ENCODE assay signal across 18 cellular contexts in the genomic region with DNA sequence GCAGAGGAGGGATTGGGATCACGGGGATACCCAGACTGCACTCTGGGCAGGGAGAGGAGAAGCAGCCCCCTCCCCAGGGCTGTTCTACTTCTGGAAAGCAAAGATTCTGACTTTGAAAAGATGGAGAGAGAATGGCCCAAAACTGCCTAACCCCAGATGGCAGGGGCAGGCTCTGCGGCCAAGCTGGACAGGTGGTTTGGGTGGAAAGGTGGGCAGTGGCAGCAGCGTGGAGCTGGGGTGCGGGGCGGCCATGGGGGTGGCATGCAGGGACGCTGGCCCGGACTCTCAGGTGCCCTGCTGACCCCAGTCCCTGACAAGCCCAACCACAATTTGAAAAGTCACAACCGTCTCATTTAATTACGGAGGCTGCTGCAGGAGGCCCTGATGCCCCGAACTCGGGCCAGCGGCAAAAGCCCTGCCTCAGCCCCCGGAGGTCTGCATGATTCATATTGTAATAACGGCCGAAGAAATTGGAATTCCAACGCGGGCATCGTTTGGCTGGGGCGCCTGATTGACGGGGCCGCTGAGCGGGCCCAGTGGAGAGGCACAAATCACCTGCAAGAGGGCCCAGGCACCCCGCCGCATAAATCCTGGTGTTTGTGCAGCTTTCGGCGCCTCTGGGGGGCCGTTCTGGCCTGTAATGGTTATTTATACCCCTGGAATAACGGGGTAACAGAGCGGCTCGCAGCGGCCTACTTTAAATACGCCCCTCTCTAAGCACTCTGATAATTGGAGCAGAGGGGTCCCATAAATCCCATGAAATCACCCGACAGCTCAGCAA. TPM values are rescaled to one million over a fixed set of nuclear protein-coding genes. Genes with fewer than 3 reads are reported as not detected.
DNase-seq lines count a peak whose midpoint lies in the region; ATAC-seq and TF ChIP-seq lines count a peak whose summit lies in the region.
"Had no signal": no experiment of that assay in that cellular context is flagged by ENCODE, and none has a peak within 500 bp of the region (broad histone marks: within the 10 kb centered on the region; RNA-seq: fewer than 3 reads in every experiment).

No MANE protein-coding gene starts in this region.

- TF ChIP-seq CTCF in heart right ventricle (IDR thresholded peaks at IDR 0.05), result no peak
- TF ChIP-seq CTCF in osteoblast (IDR thresholded peaks at IDR 0.05; ENCODE audit: extremely low read depth, low read depth, low read length), result no peak

- no peaks in the 10 kb centered on the region for H3K4me1 ChIP-seq in right cardiac atrium (ENCODE audit: control insufficient read depth, insufficient read depth, low read length)
- H3K4me1 ChIP-seq in heart right ventricle, result peaks cover 0 to 3% (median 0%) of the 10 kb centered on the region in 9 donors
- no peaks in the 10 kb centered on the region for H3K4me1 ChIP-seq in osteoblast (ENCODE audit: insufficient read depth, low read length)
- H3K4me1 ChIP-seq: A549, Caco-2, HAP-1 had no signal

- intact Hi-C loops in right cardiac atrium (cut with DNase I) (no loop called here), heart right ventricle (cut with DNase I) (no loop called here)

- ATAC-seq in right cardiac atrium (no peak), heart right ventricle (no peak), GM18517 (IDR thresholded peaks at IDR 0.05; ENCODE audit: unreplicated experiment) (no peak)

- peak; percentile 7 for DNase-seq in activated naive CD4-positive, alpha-beta T cell treated with anti-CD3 and anti-CD28 coated beads, Interleukin-2, amount 50 U/mL, for 16 hours
- no peak for DNase-seq in activated naive CD4-positive, alpha-beta T cell treated with Interleukin-2 at 50 U/mL for 16 hours
- DNase-seq in right cardiac atrium (peak; percentile 8 to 41 (median 26)), heart right ventricle (no peak), osteoblast (ENCODE audit: insufficient read length, low spot score, missing footprints) (peak; percentile 73), NCI-H526 treated with DMSO at 0.1 percent for 48 hours (lab: John Stamatoyannopoulos, UW) (no peak)
- DNase-seq: AML-193; Caco-2; CD4-positive, alpha-beta T cell; GDM1 had no signal

- H3K79me2 ChIP-seq in osteoblast (ENCODE audit: insufficient read depth, low read length), result no peaks in the 10 kb centered on the region

- H3K4me2 ChIP-seq in osteoblast (ENCODE audit: insufficient read depth, low read length), result no peak overlapping the region
- H3K4me2 ChIP-seq: A549 had no signal

- H3K4me3 ChIP-seq in right cardiac atrium (ENCODE audit: low read length), result no peak overlapping the region
- H3K4me3 ChIP-seq in heart right ventricle, result no peak overlapping the region
- H3K4me3 ChIP-seq in osteoblast (ENCODE audit: insufficient read depth, low read length), result no peak overlapping the region
- H3K4me3 ChIP-seq: A549, HAP-1 had no signal

- H3K27me3 ChIP-seq in right cardiac atrium (ENCODE audit: control insufficient read depth, insufficient read depth) (no peaks in the 10 kb centered on the region), heart right ventricle (no peaks in the 10 kb centered on the region), osteoblast (ENCODE audit: insufficient read depth, low read length) (no peaks in the 10 kb centered on the region)

- H3K9me3 ChIP-seq in right cardiac atrium (ENCODE audit: control insufficient read depth, low read length) (no peaks in the 10 kb centered on the region), heart right ventricle (no peaks in the 10 kb centered on the region), osteoblast (ENCODE audit: low read depth, low read length) (no peaks in the 10 kb centered on the region)
- H3K9me3 ChIP-seq: A549, Caco-2, HAP-1 had no signal

- 84% methylated on average over 33 of the region's 33 CpGs for WGBS in right cardiac atrium
- 86 to 89% methylated on average over 33 of the region's 33 CpGs for WGBS in heart right ventricle, 2 donors

- peaks cover 66% of the 10 kb centered on the region for H4K20me1 ChIP-seq in osteoblast (ENCODE audit: insufficient read depth, low read length)

- H3K27ac ChIP-seq in right cardiac atrium (ENCODE audit: low read length) (no peak overlapping the region), heart right ventricle (no peak overlapping the region), osteoblast (ENCODE audit: low read depth, low read length) (no peak overlapping the region)
- H3K27ac ChIP-seq: 22Rv1, A549, C4-2B had no signal

- no peak overlapping the region for H2AFZ ChIP-seq in osteoblast (ENCODE audit: low read length)

- H3K36me3 ChIP-seq in heart right ventricle, result peaks cover 0 to 63% (median 0%) of the 10 kb centered on the region in 9 donors
- H3K36me3 ChIP-seq in osteoblast (ENCODE audit: insufficient read depth, low read length), result peaks cover 97% of the 10 kb centered on the region
- H3K36me3 ChIP-seq: HAP-1 had no signal

RNA-seq across cellular contexts. Expression of a gene that starts 41.8 kb away (rescaled TPM):
- total RNA-seq in right cardiac atrium (not detected), heart right ventricle (under 1 TPM in 3 of 10 donors, not detected in 7; 0.25 to 0.46 (median 0.26) TPM), osteoblast (not detected in 2 replicates)
- polyA plus RNA-seq in right cardiac atrium (0.72 TPM), heart right ventricle (under 1 TPM; 0.19 to 0.44 TPM)
- total RNA-seq: Caco-2; CD4-positive, alpha-beta T cell; H4; HepG2 had no signal
- polyA plus RNA-seq: A549, BJ, HepG2 had no signal

Comparison
In these comparisons a context has a peak if more than half of its experiments do, and no peak if none do; other contexts are left out.
1. DNase-seq: peak in activated naive CD4-positive, alpha-beta T cell treated with anti-CD3 and anti-CD28 coated beads, Interleukin-2, amount 50 U/mL, for 16 hours (single experiment), right cardiac atrium (3 of 3) and osteoblast (single experiment); none in activated naive CD4-positive, alpha-beta T cell treated with Interleukin-2 at 50 U/mL for 16 hours (single experiment), heart right ventricle (0 of 2) and NCI-H526 treated with DMSO at 0.1 percent for 48 hours (single experiment).